Comparison of ENCODE assay signal across 21 cellular contexts in genomic region chr12:120736404-120737331, GRCh38. TPM values are rescaled to one million over a fixed set of nuclear protein-coding genes. Genes with fewer than 3 reads are reported as not detected.
DNase-seq lines count a peak whose midpoint lies in the region; ATAC-seq, FAIRE-seq and TF ChIP-seq lines count a peak whose summit lies in the region.
"Had no signal": no experiment of that assay in that cellular context is flagged by ENCODE, and none has a peak within 500 bp of the region (broad histone marks: within the 10 kb centered on the region; RNA-seq: fewer than 3 reads in every experiment).

No MANE protein-coding gene starts in this region.

- BruUV-seq in HepG2 (replicated peaks; lab: Mats Ljungman, UMichigan) = no TSS peak

- H4K8ac ChIP-seq in neuronal stem cell (ENCODE audit: low read depth, low read length) = no peak overlapping the region

- H3K4ac ChIP-seq in neuronal stem cell (ENCODE audit: low read length) = no peak overlapping the region

- no peaks in the 10 kb centered on the region for H3K79me2 ChIP-seq in HepG2 (ENCODE audit: insufficient read depth, low read length)

- peaks cover 0 to 1% of the 10 kb centered on the region in 2 experiments; a peak in 2 of 5 replicates for H3K36me3 ChIP-seq in HepG2 (replicated peaks in 1 of 2; ENCODE audit: control insufficient read depth in 1 of 2, insufficient read depth in 2 of 2, low read length in 2 of 2)
- H3K36me3 ChIP-seq in right lobe of liver = peaks cover 0 to 7% (median 0%) of the 10 kb centered on the region in 4 donors
- peaks cover 0 to 4% of the 10 kb centered on the region in 2 donors for H3K36me3 ChIP-seq in neuronal stem cell (replicated peaks in 1 of 2; ENCODE audit: control insufficient read depth in 2 of 2, insufficient read depth in 2 of 2, low read length in 2 of 2)
- H3K36me3 ChIP-seq: BE2C had no signal

- H2AK5ac ChIP-seq in neuronal stem cell (ENCODE audit: low read depth, low read length) = peak overlapping the region; percentile 12

- H3K18ac ChIP-seq in neuronal stem cell (ENCODE audit: low read length) = peak overlapping the region; percentile 27

- peaks cover 6% of the 10 kb centered on the region for H3K36me3 Mint-ChIP-seq in chondrocyte (ENCODE audit: low read depth)
- H3K36me3 Mint-ChIP-seq in activated naive CD8-positive, alpha-beta T cell treated with anti-CD3 and anti-CD28 coated beads for 36 hours = peaks cover 2% of the 10 kb centered on the region

- no peak overlapping the region for H2BK12ac ChIP-seq in neuronal stem cell (ENCODE audit: low read length)

- POLR2A ChIA-PET in HepG2 (lab: Yijun Ruan, JAX) = interaction anchor here (1.6 kb wide), 1 partner anchor 9 kb away, joined by 4 read pairs; no protein-coding TSS in a partner anchor

- H3K27ac ChIP-seq in HepG2 (ENCODE audit: extremely low read length, insufficient read depth, low read length) (no peak overlapping the region), right lobe of liver (no peak overlapping the region), neuronal stem cell (replicated peaks; ENCODE audit: low read length) (no peak overlapping the region)
- H3K27ac ChIP-seq: GM23248, KMS-11, PC-9, RWPE1 had no signal

- TF ChIP-seq EP300 in HepG2 (IDR thresholded peaks at IDR 0.05; ENCODE audit: low read depth in 2 of 2, low read length in 2 of 2) (no peak), HepG2 (CRISPR knock-in tag; IDR thresholded peaks at IDR 0.05; ENCODE audit: borderline replicate concordance) (no peak)

- H3K4me1 ChIP-seq in HepG2 (ENCODE audit: insufficient read depth, low read length) (peaks cover 6% of the 10 kb centered on the region), right lobe of liver (peaks cover 0 to 24% (median 8%) of the 10 kb centered on the region in 4 donors), neuronal stem cell (ENCODE audit: control insufficient read depth in 2 of 2, insufficient read depth in 1 of 2, low read depth in 1 of 2, low read length in 2 of 2) (no peaks in the 10 kb centered on the region)
- H3K4me1 ChIP-seq: BE2C had no signal

- H3K27me3 ChIP-seq in HepG2 (ENCODE audit: control insufficient read depth in 1 of 2, insufficient read depth in 2 of 2, low read length in 2 of 2) (no peaks in the 10 kb centered on the region), right lobe of liver (no peaks in the 10 kb centered on the region), neuronal stem cell (ENCODE audit: control insufficient read depth in 3 of 3, insufficient read depth in 3 of 3, low read depth in 1 of 3, low read length in 3 of 3) (no peaks in the 10 kb centered on the region)
- H3K27me3 ChIP-seq: BE2C had no signal

- no peak for FAIRE-seq in HepG2 (lab: Jason Lieb, UNC)
- FAIRE-seq: A204.1, G401.6 had no signal

- DNase-seq in HepG2 (ENCODE audit: low spot score) (no peak), right lobe of liver (no peak), chondrocyte (ENCODE audit: low spot score) (peak; percentile 89), neuronal stem cell (ENCODE audit: low spot score) (no peak), HuH-7.5 (ENCODE audit: low spot score) (no peak)
- no peak for DNase-seq in activated naive CD8-positive, alpha-beta T cell treated with anti-CD3 and anti-CD28 coated beads for 36 hours
- DNase-seq: BE2C; CD4-positive, CD25-positive, alpha-beta regulatory T cell; COR-L47; DMS 273 treated with DMSO at 0.1 percent for 48 hours; GM23248; MV-4-11; NCI-H1694 treated with DMSO at 0.1 percent for 48 hours; NCI-H2227 treated with DMSO at 0.1 percent for 48 hours; NCI-H510A treated with DMSO at 0.1 percent for 48 hours; PC-9 had no signal

- CTCF ChIA-PET in HepG2 (lab: Yijun Ruan, JAX; ENCODE audit: low intra/inter-chr PET ratio, low total read pairs) = no interaction called here

- H3K27ac Mint-ChIP-seq in chondrocyte (ENCODE audit: unreplicated experiment) = no peak overlapping the region
- no peak overlapping the region for H3K27ac Mint-ChIP-seq in activated naive CD8-positive, alpha-beta T cell treated with anti-CD3 and anti-CD28 coated beads for 36 hours
- H3K27ac Mint-ChIP-seq: CD4-positive, CD25-positive, alpha-beta regulatory T cell had no signal

- H3K4me1 Mint-ChIP-seq in chondrocyte (ENCODE audit: low read depth) = no peaks in the 10 kb centered on the region
- H3K4me1 Mint-ChIP-seq in activated naive CD8-positive, alpha-beta T cell treated with anti-CD3 and anti-CD28 coated beads for 36 hours = no peaks in the 10 kb centered on the region

- ATAC-seq in HepG2 = no peak
- ATAC-seq in right lobe of liver = no peak
- no peak for ATAC-seq in GM18498 (IDR thresholded peaks at IDR 0.05; ENCODE audit: unreplicated experiment)

- peak overlapping the region; percentile 2 for H4K91ac ChIP-seq in neuronal stem cell (ENCODE audit: low read depth, low read length, poor library complexity)

- no peak overlapping the region for H2AFZ ChIP-seq in HepG2 (ENCODE audit: low read length)
- no peak overlapping the region for H2AFZ ChIP-seq in neuronal stem cell (ENCODE audit: low read length)
- H2AFZ ChIP-seq: GM23248, PC-9 had no signal

- no peak for TF ChIP-seq POLR2A in HepG2 (IDR thresholded peaks at IDR 0.05; ENCODE audit: insufficient read depth in 1 of 2, low read depth in 2 of 2, low read length in 2 of 2)
- TF ChIP-seq POLR2A in right lobe of liver (IDR thresholded peaks at IDR 0.05) = no peak

- H3K79me1 ChIP-seq in neuronal stem cell (ENCODE audit: low read depth, low read length) = no peaks in the 10 kb centered on the region

- no peaks in the 10 kb centered on the region for H4K20me1 ChIP-seq in HepG2 (ENCODE audit: insufficient read depth, low read length)

- H2BK120ac ChIP-seq in neuronal stem cell (ENCODE audit: low read depth, low read length) = no peak overlapping the region

- intact Hi-C loops in HepG2 (cut with micrococcal nuclease; ENCODE audit: unreplicated experiment) (no loop called here), right lobe of liver (cut with DNase I) (no loop called here)

- H3K9me3 Mint-ChIP-seq in chondrocyte (ENCODE audit: low read depth) = no peaks in the 10 kb centered on the region
- no peaks in the 10 kb centered on the region for H3K9me3 Mint-ChIP-seq in activated naive CD8-positive, alpha-beta T cell treated with anti-CD3 and anti-CD28 coated beads for 36 hours
- H3K9me3 Mint-ChIP-seq: CD4-positive, CD25-positive, alpha-beta regulatory T cell had no signal

- no peak overlapping the region for H3K4me3 ChIP-seq in HepG2 (replicated peaks in 1 of 3; ENCODE audit: insufficient read depth in 1 of 3, low read depth in 2 of 3, low read length in 3 of 3)
- no peak overlapping the region for H3K4me3 ChIP-seq in right lobe of liver
- no peak overlapping the region for H3K4me3 ChIP-seq in neuronal stem cell (ENCODE audit: low read length in 2 of 2)
- H3K4me3 ChIP-seq: GM23248, PC-9 had no signal

- no peak overlapping the region for H2BK15ac ChIP-seq in neuronal stem cell (ENCODE audit: low read length)

- peak overlapping the region; percentile 78 for H2BK5ac ChIP-seq in neuronal stem cell (ENCODE audit: low read length)

- H3K4me2 ChIP-seq in HepG2 (ENCODE audit: low read depth, low read length) = no peak overlapping the region
- H3K4me2 ChIP-seq in neuronal stem cell (ENCODE audit: insufficient read depth, low read length, poor library complexity, severe bottlenecking) = no peak overlapping the region
- H3K4me2 ChIP-seq: KMS-11, PC-9 had no signal

- H3K27me3 Mint-ChIP-seq in chondrocyte (ENCODE audit: low read depth) = no peaks in the 10 kb centered on the region
- H3K27me3 Mint-ChIP-seq in activated naive CD8-positive, alpha-beta T cell treated with anti-CD3 and anti-CD28 coated beads for 36 hours = no peaks in the 10 kb centered on the region
- H3K27me3 Mint-ChIP-seq: CD4-positive, CD25-positive, alpha-beta regulatory T cell had no signal

- TF ChIP-seq CTCF in HepG2 (CRISPR knock-in tag; IDR thresholded peaks at IDR 0.05) = no peak
- no peak for TF ChIP-seq CTCF in right lobe of liver (IDR thresholded peaks at IDR 0.05)
- no peak for TF ChIP-seq CTCF in chondrocyte (IDR thresholded peaks at IDR 0.05)

- TF ChIP-seq RAD21 in HepG2 (CRISPR knock-in tag; IDR thresholded peaks at IDR 0.05) = no peak

- H3K9ac ChIP-seq in HepG2 (ENCODE audit: insufficient read depth, low read depth, low read length) = no peak overlapping the region
- peak overlapping the region; percentile 50 for H3K9ac ChIP-seq in neuronal stem cell (ENCODE audit: low read depth, low read length, poor library complexity)
- H3K9ac ChIP-seq: GM23248, KMS-11 had no signal

- H3K4me3 Mint-ChIP-seq in chondrocyte (ENCODE audit: unreplicated experiment) = no peak overlapping the region
- no peak overlapping the region for H3K4me3 Mint-ChIP-seq in activated naive CD8-positive, alpha-beta T cell treated with anti-CD3 and anti-CD28 coated beads for 36 hours
- H3K4me3 Mint-ChIP-seq: CD4-positive, CD25-positive, alpha-beta regulatory T cell had no signal

- H3K9me3 ChIP-seq in HepG2 (ENCODE audit: low read length) (no peaks in the 10 kb centered on the region), right lobe of liver (no peaks in the 10 kb centered on the region), neuronal stem cell (replicated peaks in 1 of 2; ENCODE audit: control insufficient read depth in 2 of 2, insufficient read depth in 1 of 2, low read depth in 1 of 2, low read length in 2 of 2) (peaks cover 0 to 2% of the 10 kb centered on the region in 2 donors)
- H3K9me3 ChIP-seq: BE2C had no signal

- peak overlapping the region; percentile 43 for H3K23ac ChIP-seq in neuronal stem cell (ENCODE audit: low read depth, low read length, poor library complexity)

- H3K14ac ChIP-seq in neuronal stem cell (ENCODE audit: low read length) = no peak overlapping the region

- in situ Hi-C loops in HepG2 (cut with HindIII; ENCODE audit: extremely low pct_ligation_motif_present, low pct_unique_long_range_greater_than_20kb) = no loop called here

- WGBS in HepG2 (ENCODE audit: low lambda C conversion rate) = 91% methylated on average over 10 of the region's 38 CpGs
- WGBS in right lobe of liver (ENCODE audit: insufficient coverage, low coverage, low lambda C conversion rate, missing lambda C conversion rate) = 93% methylated on average over 6 of the region's 38 CpGs
- WGBS in neuronal stem cell (ENCODE audit: extremely low coverage in 2 of 2, insufficient read length in 2 of 2, insufficient replicate concordance in 1 of 2), 2 donors = no CpG with 5 or more reads among the region's 38 CpGs

RNA-seq across cellular contexts. Expression of gene ACADS, which starts 11.0 kb away (rescaled TPM):
- total RNA-seq in HepG2 (2016; rRNA removed; fragmentation: Illumina TruSeq; extraction: Trizol) = 22.4 and 27.7 TPM in 2 replicates
- total RNA-seq in HepG2 (2016; cell fraction: cytosol; rRNA removed; fragmentation: Illumina TruSeq; extraction: Trizol; ENCODE audit: low read depth) = 6.0 and 6.3 TPM in 2 replicates
- total RNA-seq in HepG2 (2016; cell fraction: insoluble cytoplasmic fraction; rRNA removed; fragmentation: Illumina TruSeq; extraction: Trizol) = 23.1 and 29.1 TPM in 2 replicates
- 9.4 and 9.6 TPM in 2 replicates for total RNA-seq in HepG2 (2016; cell fraction: membrane; rRNA removed; fragmentation: Illumina TruSeq; extraction: Trizol)
- total RNA-seq in HepG2 (2016; cell fraction: nucleus; rRNA removed; fragmentation: Illumina TruSeq; extraction: Trizol) = 15.4 and 17.9 TPM in 2 replicates
- 17.4 and 25.4 TPM in 2 replicates for polyA plus RNA-seq in HepG2 (2011; rRNA removed)
- 18.0 and 24.2 TPM in 2 replicates for polyA plus RNA-seq in HepG2 (2011; cell fraction: cytosol; rRNA removed)
- 56.5 and 57.9 TPM in 2 replicates for polyA plus RNA-seq in HepG2 (2011; cell fraction: nucleus; rRNA removed)
- 16.1 and 18.5 TPM in 2 replicates for polyA plus RNA-seq in HepG2 (2012)
- polyA plus RNA-seq in HepG2 (2016; cell fraction: cytosol; fragmentation: Illumina TruSeq; extraction: Trizol; ENCODE audit: low read depth) = 4.5 and 4.6 TPM in 2 replicates
- 17.0 and 22.0 TPM in 2 replicates for polyA plus RNA-seq in HepG2 (2016; cell fraction: insoluble cytoplasmic fraction; fragmentation: Illumina TruSeq; extraction: Trizol; ENCODE audit: low read depth)
- polyA plus RNA-seq in HepG2 (2016; cell fraction: membrane; fragmentation: Illumina TruSeq; extraction: Trizol; ENCODE audit: low read depth) = 5.6 and 5.7 TPM in 2 replicates
- 30.9 and 31.9 TPM in 2 replicates for polyA plus RNA-seq in HepG2 (2016; cell fraction: nucleus; fragmentation: Illumina TruSeq; extraction: Trizol; ENCODE audit: insufficient read depth, low read depth)
- polyA minus RNA-seq in HepG2 (2011; rRNA and poly(A)+ RNA removed; ENCODE audit: low replicate concordance) = 6.9 and 23.2 TPM in 2 replicates
- 15.2 and 16.1 TPM in 2 replicates for polyA minus RNA-seq in HepG2 (2011; cell fraction: cytosol; rRNA and poly(A)+ RNA removed)
- 9.3 and 10.6 TPM in 2 replicates for polyA minus RNA-seq in HepG2 (2011; cell fraction: nucleus; rRNA and poly(A)+ RNA removed)
- total RNA-seq in right lobe of liver = 100 to 1,000 TPM in 5 of 6 experiments, 10 to 100 TPM in 1; 94.1 to 172 (median 156) TPM
- 6.8 to 7.2 TPM (median 7.0 TPM) in 3 replicates for total RNA-seq in chondrocyte
- 2.0 TPM for polyA plus RNA-seq in neuronal stem cell (2013, experiment 1 of 2)
- polyA plus RNA-seq in neuronal stem cell (2013, experiment 2 of 2) = 2.2 TPM
- 10 to 100 TPM; 11.4 to 13.4 TPM for total RNA-seq in activated naive CD8-positive, alpha-beta T cell treated with anti-CD3 and anti-CD28 coated beads for 36 hours

RNA-seq across cellular contexts. Expression of gene UNC119B, which starts 26.4 kb away (rescaled TPM):
- total RNA-seq in HepG2 (2016; rRNA removed; fragmentation: Illumina TruSeq; extraction: Trizol) (19.6 and 30.7 TPM in 2 replicates), right lobe of liver (10 to 100 TPM in 1 of 6 experiments, 1 to 10 TPM in 5; 4.7 to 10.2 (median 6.6) TPM), chondrocyte (21.9 to 22.7 TPM (median 22.3 TPM) in 3 replicates)
- 4.9 and 5.2 TPM in 2 replicates for total RNA-seq in HepG2 (2016; cell fraction: cytosol; rRNA removed; fragmentation: Illumina TruSeq; extraction: Trizol; ENCODE audit: low read depth)
- 20.3 and 28.2 TPM in 2 replicates for total RNA-seq in HepG2 (2016; cell fraction: insoluble cytoplasmic fraction; rRNA removed; fragmentation: Illumina TruSeq; extraction: Trizol)
- total RNA-seq in HepG2 (2016; cell fraction: membrane; rRNA removed; fragmentation: Illumina TruSeq; extraction: Trizol) = 13.5 and 13.6 TPM in 2 replicates
- 15.8 and 19.8 TPM in 2 replicates for total RNA-seq in HepG2 (2016; cell fraction: nucleus; rRNA removed; fragmentation: Illumina TruSeq; extraction: Trizol)
- polyA plus RNA-seq in HepG2 (2011; rRNA removed) = 18.6 and 19.7 TPM in 2 replicates
- polyA plus RNA-seq in HepG2 (2011; cell fraction: cytosol; rRNA removed) = 14.9 and 17.8 TPM in 2 replicates
- polyA plus RNA-seq in HepG2 (2011; cell fraction: nucleus; rRNA removed) = 19.3 and 19.7 TPM in 2 replicates
- polyA plus RNA-seq in HepG2 (2012) = 16.7 and 17.6 TPM in 2 replicates
- polyA plus RNA-seq in HepG2 (2016; cell fraction: cytosol; fragmentation: Illumina TruSeq; extraction: Trizol; ENCODE audit: low read depth) = 3.8 and 4.1 TPM in 2 replicates
- polyA plus RNA-seq in HepG2 (2016; cell fraction: insoluble cytoplasmic fraction; fragmentation: Illumina TruSeq; extraction: Trizol; ENCODE audit: low read depth) = 27.6 and 27.9 TPM in 2 replicates
- 9.0 TPM in 2 replicates for polyA plus RNA-seq in HepG2 (2016; cell fraction: membrane; fragmentation: Illumina TruSeq; extraction: Trizol; ENCODE audit: low read depth)
- polyA plus RNA-seq in HepG2 (2016; cell fraction: nucleus; fragmentation: Illumina TruSeq; extraction: Trizol; ENCODE audit: insufficient read depth, low read depth) = 25.6 and 26.1 TPM in 2 replicates
- polyA minus RNA-seq in HepG2 (2011; rRNA and poly(A)+ RNA removed; ENCODE audit: low replicate concordance) = 27.6 and 29.3 TPM in 2 replicates
- 14.1 and 15.8 TPM in 2 replicates for polyA minus RNA-seq in HepG2 (2011; cell fraction: cytosol; rRNA and poly(A)+ RNA removed)
- polyA minus RNA-seq in HepG2 (2011; cell fraction: nucleus; rRNA and poly(A)+ RNA removed) = 11.6 and 11.8 TPM in 2 replicates
- 41.3 TPM for polyA plus RNA-seq in neuronal stem cell (2013, experiment 1 of 2)
- polyA plus RNA-seq in neuronal stem cell (2013, experiment 2 of 2) = 43.0 TPM
- 10 to 100 TPM; 24.1 to 25.5 TPM for total RNA-seq in activated naive CD8-positive, alpha-beta T cell treated with anti-CD3 and anti-CD28 coated beads for 36 hours

RNA-seq across cellular contexts. Expression of gene MLEC, which starts 49.7 kb away (rescaled TPM):
- total RNA-seq in HepG2 (2016; rRNA removed; fragmentation: Illumina TruSeq; extraction: Trizol) (95.5 and 156 TPM in 2 replicates), right lobe of liver (100 to 1,000 TPM; 102 to 193 (median 126) TPM), chondrocyte (143 to 204 TPM (median 144 TPM) in 3 replicates)
- total RNA-seq in HepG2 (2016; cell fraction: cytosol; rRNA removed; fragmentation: Illumina TruSeq; extraction: Trizol; ENCODE audit: low read depth) = 31.1 and 43.3 TPM in 2 replicates
- 92.5 and 153 TPM in 2 replicates for total RNA-seq in HepG2 (2016; cell fraction: insoluble cytoplasmic fraction; rRNA removed; fragmentation: Illumina TruSeq; extraction: Trizol)
- total RNA-seq in HepG2 (2016; cell fraction: membrane; rRNA removed; fragmentation: Illumina TruSeq; extraction: Trizol) = 74.8 and 84.9 TPM in 2 replicates
- total RNA-seq in HepG2 (2016; cell fraction: nucleus; rRNA removed; fragmentation: Illumina TruSeq; extraction: Trizol) = 133 and 164 TPM in 2 replicates
- 35.3 and 49.8 TPM in 2 replicates for polyA plus RNA-seq in HepG2 (2011; rRNA removed)
- polyA plus RNA-seq in HepG2 (2011; cell fraction: cytosol; rRNA removed) = 26.8 and 37.8 TPM in 2 replicates
- polyA plus RNA-seq in HepG2 (2011; cell fraction: nucleus; rRNA removed) = 18.9 and 25.8 TPM in 2 replicates
- 53.8 and 55.5 TPM in 2 replicates for polyA plus RNA-seq in HepG2 (2012)
- 50.6 and 60.4 TPM in 2 replicates for polyA plus RNA-seq in HepG2 (2016; cell fraction: cytosol; fragmentation: Illumina TruSeq; extraction: Trizol; ENCODE audit: low read depth)
- polyA plus RNA-seq in HepG2 (2016; cell fraction: insoluble cytoplasmic fraction; fragmentation: Illumina TruSeq; extraction: Trizol; ENCODE audit: low read depth) = 79.3 and 82.1 TPM in 2 replicates
- 61.3 and 75.0 TPM in 2 replicates for polyA plus RNA-seq in HepG2 (2016; cell fraction: membrane; fragmentation: Illumina TruSeq; extraction: Trizol; ENCODE audit: low read depth)
- polyA plus RNA-seq in HepG2 (2016; cell fraction: nucleus; fragmentation: Illumina TruSeq; extraction: Trizol; ENCODE audit: insufficient read depth, low read depth) = 177 and 196 TPM in 2 replicates
- 39.9 and 58.9 TPM in 2 replicates for polyA minus RNA-seq in HepG2 (2011; rRNA and poly(A)+ RNA removed; ENCODE audit: low replicate concordance)
- polyA minus RNA-seq in HepG2 (2011; cell fraction: cytosol; rRNA and poly(A)+ RNA removed) = 37.0 and 60.4 TPM in 2 replicates
- 19.3 and 30.8 TPM in 2 replicates for polyA minus RNA-seq in HepG2 (2011; cell fraction: nucleus; rRNA and poly(A)+ RNA removed)
- polyA plus RNA-seq in neuronal stem cell (2013, experiment 1 of 2) = 57.0 TPM
- 60.7 TPM for polyA plus RNA-seq in neuronal stem cell (2013, experiment 2 of 2)
- 10 to 100 TPM; 93.1 to 99.5 TPM for total RNA-seq in activated naive CD8-positive, alpha-beta T cell treated with anti-CD3 and anti-CD28 coated beads for 36 hours
